Comparison of ENCODE assay signal across 8 cellular contexts in the genomic region with DNA sequence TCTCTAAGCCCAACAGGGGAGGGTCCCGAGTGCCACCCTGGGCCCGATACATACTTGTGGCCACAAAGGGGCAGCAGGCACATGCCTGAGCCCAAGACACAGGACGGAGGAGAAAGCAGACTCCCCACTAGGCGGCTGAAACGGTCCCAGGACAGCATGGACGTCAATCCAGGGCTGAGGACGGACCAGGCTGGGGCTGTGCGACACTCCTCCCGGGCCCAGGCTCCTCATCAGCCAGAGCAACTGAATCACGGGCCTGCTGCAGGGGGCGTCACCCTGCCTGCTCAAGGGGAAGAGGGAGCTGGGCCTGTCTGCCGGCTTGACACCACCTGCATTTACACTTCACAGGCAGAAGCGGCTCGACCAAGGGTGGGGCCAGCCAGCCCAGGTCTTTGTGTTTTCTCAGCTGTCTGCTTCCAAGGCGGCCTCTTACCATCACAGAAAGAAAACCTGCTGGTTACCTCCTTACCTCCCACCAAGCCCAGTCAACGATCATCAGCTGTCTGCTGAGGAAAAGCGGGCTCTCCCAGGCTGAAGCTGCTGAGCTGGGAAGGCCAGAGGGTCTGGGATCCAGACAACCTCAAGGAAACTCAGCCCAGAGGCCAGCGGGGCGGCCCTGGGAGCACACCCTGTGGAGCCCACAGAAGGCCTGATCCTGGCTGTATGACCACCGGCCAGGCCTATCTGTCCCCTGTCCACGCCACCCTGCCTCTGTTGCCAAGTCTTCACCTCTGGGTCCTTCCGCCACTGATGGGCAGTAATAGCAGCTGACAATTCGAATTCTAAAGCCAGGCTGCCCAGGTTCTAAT. TPM values are rescaled to one million over a fixed set of nuclear protein-coding genes. Genes with fewer than 3 reads are reported as not detected.
A peak's percentile ranks its signal among the peaks of the same experiment; 100 is the strongest.
DNase-seq lines count a peak whose midpoint lies in the region; ATAC-seq, FAIRE-seq and TF ChIP-seq lines count a peak whose summit lies in the region.

No MANE protein-coding gene starts in this region.

- H3K4me3 Mint-ChIP-seq in mesothelial cell of epicardium = no peak overlapping the region
- no peak overlapping the region for H3K4me3 Mint-ChIP-seq in activated CD4-positive, alpha-beta T cell treated with anti-CD3 and anti-CD28 coated beads, Interleukin-2, amount 10 ng/mL, durations not matched to agents 24 days and 14 days

- POLR2A ChIA-PET in GM12878 (lab: Charles Lee) = no interaction called here

- H3K4me1 ChIP-seq in GM12878 (ENCODE audit: control insufficient read depth, insufficient read depth, low read length) = no peaks in the 10 kb centered on the region

- H3K9me3 ChIP-seq in GM12878 (replicated peaks; ENCODE audit: control insufficient read depth, insufficient read depth, low read length) = no peaks in the 10 kb centered on the region

- in situ Hi-C loops in GM12878 (cut with MboI) = no loop called here

- no peaks in the 10 kb centered on the region for H3K27me3 ChIP-seq in GM12878 (replicated peaks in 1 of 2; ENCODE audit: control insufficient read depth in 2 of 2, insufficient read depth in 2 of 2, low read length in 1 of 2)

- peaks cover 5% of the 10 kb centered on the region for H3K9me3 Mint-ChIP-seq in mesothelial cell of epicardium
- no peaks in the 10 kb centered on the region for H3K9me3 Mint-ChIP-seq in activated CD4-positive, alpha-beta T cell treated with anti-CD3 and anti-CD28 coated beads, Interleukin-2, amount 10 ng/mL, durations not matched to agents 24 days and 14 days

- RAD21 ChIA-PET in GM12878 (lab: Charles Lee; ENCODE audit: unreplicated experiment) = no interaction called here

- peak; percentile 25; the same call in 1 of the 2 replicates for TF ChIP-seq RAD21 in GM12878 (IDR thresholded peaks at IDR 0.05; ENCODE audit: insufficient read depth, low read depth, low read length)

- H3K79me2 ChIP-seq in GM12878 (ENCODE audit: control insufficient read depth, insufficient read depth, low read length) = no peaks in the 10 kb centered on the region

- intact Hi-C loops in GM12878 (cut with micrococcal nuclease; ENCODE audit: unreplicated experiment) = no loop called here
- intact Hi-C loops in activated CD4-positive, alpha-beta T cell treated with anti-CD3 and anti-CD28 coated beads, Interleukin-2, amount 10 ng/mL, durations not matched to agents 24 days and 14 days (cut with micrococcal nuclease) = no loop called here

- 38% methylated on average over 23 of the region's 23 CpGs for WGBS in GM12878 (ENCODE audit: insufficient coverage, insufficient replicate concordance, low lambda C conversion rate, missing lambda C conversion rate)

- H2AFZ ChIP-seq in GM12878 (ENCODE audit: control insufficient read depth, low read depth, low read length) = no peak overlapping the region

- BruUV-seq in GM12878 (replicated peaks; lab: Mats Ljungman, UMichigan) = no TSS peak

- no peak for FAIRE-seq in GM12878 (lab: Jason Lieb, UNC)

- peak; percentile 89 for ATAC-seq in GM12878
- no peak for ATAC-seq in HG03039 (IDR thresholded peaks at IDR 0.05; ENCODE audit: unreplicated experiment)

- SMC1A ChIA-PET in GM12878 (lab: Charles Lee; ENCODE audit: uncharacterized antibody, unreplicated experiment) = interaction anchor here (1.0 kb wide), 1 partner anchor 325 kb away, joined by 3 read pairs; no protein-coding TSS in a partner anchor

- H3K9ac ChIP-seq in GM12878 (ENCODE audit: control insufficient read depth, insufficient read depth, low read length) = no peak overlapping the region

- H4K20me1 ChIP-seq in GM12878 (ENCODE audit: control insufficient read depth, insufficient read depth) = no peaks in the 10 kb centered on the region

- no peak overlapping the region for H3K27ac ChIP-seq in GM12878 (ENCODE audit: control insufficient read depth, insufficient read depth)

- TF ChIP-seq CTCF in LNCAP (IDR thresholded peaks at IDR 0.05) = peak; percentile 67
- TF ChIP-seq CTCF in GM12878 (IDR thresholded peaks at IDR 0.05 in 2 of 3, conservative IDR thresholded peaks at IDR 0.05 in 1 of 3; ENCODE audit: control insufficient read depth in 2 of 3, extremely low read depth in 1 of 3, insufficient read depth in 1 of 3, low read depth in 3 of 3, low read length in 3 of 3) = peak in 2 of 3 experiments; percentile 18 to 41; a peak in 3 of 6 replicates
- peak; percentile 40 for TF ChIP-seq CTCF in mesothelial cell of epicardium (IDR thresholded peaks at IDR 0.05; ENCODE audit: unreplicated experiment)

- H3K4me2 ChIP-seq in GM12878 (ENCODE audit: control insufficient read depth, insufficient read depth) = no peak overlapping the region

- H3K4me1 Mint-ChIP-seq in mesothelial cell of epicardium = peaks cover 4% of the 10 kb centered on the region
- no peaks in the 10 kb centered on the region for H3K4me1 Mint-ChIP-seq in activated CD4-positive, alpha-beta T cell treated with anti-CD3 and anti-CD28 coated beads, Interleukin-2, amount 10 ng/mL, durations not matched to agents 24 days and 14 days

- H3K36me3 ChIP-seq in GM12878 (ENCODE audit: control insufficient read depth in 2 of 2, insufficient read depth in 2 of 2, low read length in 1 of 2) = no peaks in the 10 kb centered on the region

- no peak overlapping the region for H3K4me3 ChIP-seq in GM12878

- CTCF ChIA-PET in GM12878 (lab: Yijun Ruan, JAX) = interaction anchor here (0.6 kb wide), 1 partner anchor 42 kb away, joined by 3 read pairs; no protein-coding TSS in a partner anchor

- H3K36me3 Mint-ChIP-seq in mesothelial cell of epicardium = peaks cover 13% of the 10 kb centered on the region
- no peaks in the 10 kb centered on the region for H3K36me3 Mint-ChIP-seq in activated CD4-positive, alpha-beta T cell treated with anti-CD3 and anti-CD28 coated beads, Interleukin-2, amount 10 ng/mL, durations not matched to agents 24 days and 14 days (ENCODE audit: low read depth)

- DNase-seq in COLO668 (lab: John Stamatoyannopoulos, UW; ENCODE audit: unreplicated experiment) = peak; percentile 80
- no peak for DNase-seq in GM12878 (ENCODE audit: low read depth, low spot score)
- peak in 1 of 2 experiments; percentile 65 for DNase-seq in mesothelial cell of epicardium (ENCODE audit: low spot score in 2 of 2, unreplicated experiment in 2 of 2)
- DNase-seq in UCSD-AML1 (lab: John Stamatoyannopoulos, UW; ENCODE audit: unreplicated experiment) = no peak
- DNase-seq in glomerular visceral epithelial cell (ENCODE audit: extremely low spot score) = no peak
- no peak for DNase-seq in activated CD4-positive, alpha-beta T cell treated with anti-CD3 and anti-CD28 coated beads, Interleukin-2, amount 10 ng/mL, durations not matched to agents 24 days and 14 days

- H3K27ac Mint-ChIP-seq in mesothelial cell of epicardium = no peak overlapping the region
- H3K27ac Mint-ChIP-seq in activated CD4-positive, alpha-beta T cell treated with anti-CD3 and anti-CD28 coated beads, Interleukin-2, amount 10 ng/mL, durations not matched to agents 24 days and 14 days = no peak overlapping the region

- no peak for TF ChIP-seq POLR2A in GM12878 (IDR thresholded peaks at IDR 0.05; ENCODE audit: low read depth, low read length)

- TF ChIP-seq EP300 in GM12878 (IDR thresholded peaks at IDR 0.05; ENCODE audit: borderline replicate concordance in 1 of 2, control insufficient read depth in 1 of 2, low read depth in 2 of 2, low read length in 2 of 2) = no peak

- no peaks in the 10 kb centered on the region for H3K27me3 Mint-ChIP-seq in mesothelial cell of epicardium (ENCODE audit: low read depth)
- H3K27me3 Mint-ChIP-seq in activated CD4-positive, alpha-beta T cell treated with anti-CD3 and anti-CD28 coated beads, Interleukin-2, amount 10 ng/mL, durations not matched to agents 24 days and 14 days = no peaks in the 10 kb centered on the region

RNA-seq across cellular contexts. Expression of a gene that starts 26.4 kb away (rescaled TPM):
- 0.56 TPM in 1 of 2 replicates, not detected in the other for total RNA-seq in GM12878 (2013; cell fraction: nucleolus; rRNA removed)
- total RNA-seq in GM12878 (2014; rRNA removed) (0.23 and 0.49 TPM in 2 replicates), GM12878 (2014; rRNA removed; fragmentation: Illumina TruSeq; extraction: Trizol) (0.22 TPM in 1 of 2 replicates, not detected in the other), GM12878 (2021) (0.82 and 1.3 TPM in 2 replicates), mesothelial cell of epicardium (33.3 to 38.7 TPM (median 35.3 TPM) in 3 replicates)
- polyA plus RNA-seq in GM12878 (2011; ENCODE audit: low read depth) = not detected
- polyA plus RNA-seq in GM12878 (2011; rRNA removed) (0.26 TPM in 2 replicates), GM12878 (2014; fragmentation: Illumina TruSeq; extraction: Trizol) (not detected in 2 replicates), GM12878 (2014; fragmentation: Nextera tagmentation; extraction: Ambion mirVana) (not detected), GM12878 (2014; rRNA removed) (0.08 and 0.22 TPM in 2 replicates), GM12878 (2016; fragmentation: Nextera tagmentation; extraction: Ambion mirVana) (1 to 10 TPM in 1 of 2 experiments, under 1 TPM in 1; 0.46 to 1.2 TPM)
- polyA plus RNA-seq in GM12878 (2011; cell fraction: cytosol; rRNA removed) = 0.15 and 0.43 TPM in 2 replicates
- polyA plus RNA-seq in GM12878 (2011; cell fraction: nucleus; rRNA removed) = 0.39 and 0.90 TPM in 2 replicates
- 0.42 and 0.73 TPM in 2 replicates for polyA plus RNA-seq in GM12878 (2012)
- 0.10 and 0.15 TPM in 2 replicates for polyA minus RNA-seq in GM12878 (2011; rRNA and poly(A)+ RNA removed)
- 0.94 and 3.2 TPM in 2 replicates for polyA minus RNA-seq in GM12878 (2011; cell fraction: cytosol; rRNA and poly(A)+ RNA removed)
- 0.12 and 0.48 TPM in 2 replicates for polyA minus RNA-seq in GM12878 (2011; cell fraction: nucleus; rRNA and poly(A)+ RNA removed)
- 0.58 and 1.7 TPM in 2 replicates for total RNA-seq in activated CD4-positive, alpha-beta T cell treated with anti-CD3 and anti-CD28 coated beads, Interleukin-2, amount 10 ng/mL, durations not matched to agents 24 days and 14 days

RNA-seq across cellular contexts. Expression of a gene that starts 40.3 kb away (rescaled TPM):
- total RNA-seq in GM12878 (2013; cell fraction: nucleolus; rRNA removed) = 18.3 and 26.5 TPM in 2 replicates
- 24.0 and 24.1 TPM in 2 replicates for total RNA-seq in GM12878 (2014; rRNA removed)
- total RNA-seq in GM12878 (2014; rRNA removed; fragmentation: Illumina TruSeq; extraction: Trizol) = 7.8 and 10.7 TPM in 2 replicates
- 25.8 and 27.7 TPM in 2 replicates for total RNA-seq in GM12878 (2021)
- 7.9 TPM for polyA plus RNA-seq in GM12878 (2011; ENCODE audit: low read depth)
- 5.1 and 15.3 TPM in 2 replicates for polyA plus RNA-seq in GM12878 (2011; rRNA removed)
- 13.4 and 19.4 TPM in 2 replicates for polyA plus RNA-seq in GM12878 (2011; cell fraction: cytosol; rRNA removed)
- 78.9 and 80.5 TPM in 2 replicates for polyA plus RNA-seq in GM12878 (2011; cell fraction: nucleus; rRNA removed)
- 16.1 and 17.2 TPM in 2 replicates for polyA plus RNA-seq in GM12878 (2012)
- 1.1 and 10.4 TPM in 2 replicates for polyA plus RNA-seq in GM12878 (2014; fragmentation: Illumina TruSeq; extraction: Trizol)
- polyA plus RNA-seq in GM12878 (2014; fragmentation: Nextera tagmentation; extraction: Ambion mirVana) = 1 to 10 TPM in 1 of 2 experiments, under 1 TPM in 1; 0.71 to 1.4 TPM
- polyA plus RNA-seq in GM12878 (2014; rRNA removed) = 23.7 and 23.8 TPM in 2 replicates
- 10 to 100 TPM; 37.7 to 46.5 TPM for polyA plus RNA-seq in GM12878 (2016; fragmentation: Nextera tagmentation; extraction: Ambion mirVana)
- polyA minus RNA-seq in GM12878 (2011; rRNA and poly(A)+ RNA removed) = 12.3 and 20.5 TPM in 2 replicates
- 9.7 and 11.0 TPM in 2 replicates for polyA minus RNA-seq in GM12878 (2011; cell fraction: cytosol; rRNA and poly(A)+ RNA removed)
- polyA minus RNA-seq in GM12878 (2011; cell fraction: nucleus; rRNA and poly(A)+ RNA removed) = 16.2 and 25.2 TPM in 2 replicates
- 22.1 to 24.9 TPM (median 24.6 TPM) in 3 replicates for total RNA-seq in mesothelial cell of epicardium
- total RNA-seq in activated CD4-positive, alpha-beta T cell treated with anti-CD3 and anti-CD28 coated beads, Interleukin-2, amount 10 ng/mL, durations not matched to agents 24 days and 14 days = 45.0 and 49.8 TPM in 2 replicates

Comparison
In these comparisons a context has a peak if more than half of its experiments do, and no peak if none do; other contexts are left out.
1. RNA of a gene that starts 26.4 kb away (total RNA-seq): 33.3 to 38.7 TPM in mesothelial cell of epicardium; 0.58 to 1.7 TPM in activated CD4-positive, alpha-beta T cell treated with anti-CD3 and anti-CD28 coated beads, Interleukin-2, amount 10 ng/mL, durations not matched to agents 24 days and 14 days and 0.22 to 1.3 TPM in GM12878; every median in the first group is over 10 times any median in the second.
2. Peak in every context shown above with its lines, with median percentiles within 50 percentile points of each other: CTCF ChIP-seq.